In the genomic region with DNA sequence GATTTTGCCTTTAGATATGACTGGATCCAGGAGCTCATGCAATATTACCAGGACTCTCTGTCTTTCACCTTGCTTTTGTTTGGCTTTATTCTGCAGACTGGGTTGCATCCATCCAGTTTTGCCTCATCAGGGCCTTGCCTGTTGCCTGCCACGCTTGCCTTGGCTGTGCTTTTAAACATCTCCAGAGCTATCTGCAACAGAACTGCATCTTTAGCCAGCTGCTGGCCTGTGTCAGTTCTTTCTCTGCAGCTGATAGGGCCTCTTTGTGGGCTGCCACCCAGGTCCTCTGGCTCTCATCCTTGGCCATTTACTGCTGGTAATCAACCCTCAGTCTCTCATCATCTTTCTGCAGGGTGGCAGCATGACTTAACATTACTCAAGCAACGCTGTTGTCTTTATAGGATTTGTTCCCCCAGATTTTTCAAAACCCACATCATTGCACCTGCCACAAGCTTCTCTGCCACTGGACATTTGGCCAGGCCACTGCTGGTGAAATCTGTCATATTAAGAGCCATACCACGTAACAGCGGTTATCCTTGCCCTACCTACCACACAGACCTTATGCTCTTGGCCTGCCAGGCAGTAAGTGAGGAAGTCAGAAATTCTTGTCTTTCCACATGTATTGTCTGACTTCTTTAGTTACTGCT, we compare ENCODE assay signal across 13 cellular contexts. TPM values are rescaled to one million over a fixed set of nuclear protein-coding genes. Genes with fewer than 3 reads are reported as not detected.
A peak's percentile ranks its signal among the peaks of the same experiment; 100 is the strongest.
DNase-seq lines count a peak whose midpoint lies in the region; ATAC-seq and TF ChIP-seq lines count a peak whose summit lies in the region.
"Had no signal": no experiment of that assay in that cellular context is flagged by ENCODE, and none has a peak within 500 bp of the region (broad histone marks: within the 10 kb centered on the region; RNA-seq: fewer than 3 reads in every experiment).

No MANE protein-coding gene starts in this region.

- TF ChIP-seq CTCF in gastroesophageal sphincter (IDR thresholded peaks at IDR 0.05): no peak
- TF ChIP-seq CTCF in osteocyte (IDR thresholded peaks at IDR 0.05): no peak

- H3K27me3 Mint-ChIP-seq in osteocyte (ENCODE audit: unreplicated experiment): peaks cover 7% of the 10 kb centered on the region

- DNase-seq in left ventricle myocardium superior: no peak
- DNase-seq in cardiac septum (ENCODE audit: low spot score): no peak
- DNase-seq in osteocyte (ENCODE audit: extremely low spot score, unreplicated experiment): peak; percentile 32
- DNase-seq: ACHN; CD4-positive, CD25-positive, alpha-beta regulatory T cell; GM23248 had no signal

- 73 to 85% methylated on average over 3 to 4 of the region's 4 CpGs for WGBS in gastroesophageal sphincter (ENCODE audit: low coverage in 1 of 2), 2 donors

- H3K4me1 ChIP-seq in gastroesophageal sphincter: no peaks in the 10 kb centered on the region

- TF ChIP-seq POLR2A in gastroesophageal sphincter (IDR thresholded peaks at IDR 0.05): no peak

- H3K4me3 Mint-ChIP-seq in osteocyte (ENCODE audit: unreplicated experiment): no peak overlapping the region
- H3K4me3 Mint-ChIP-seq: CD4-positive, CD25-positive, alpha-beta regulatory T cell had no signal

- H3K27ac Mint-ChIP-seq in osteocyte (ENCODE audit: unreplicated experiment): no peak overlapping the region
- H3K27ac Mint-ChIP-seq: CD4-positive, CD25-positive, alpha-beta regulatory T cell had no signal

- no peaks in the 10 kb centered on the region for H3K36me3 Mint-ChIP-seq in osteocyte (ENCODE audit: unreplicated experiment)
- H3K36me3 Mint-ChIP-seq: CD4-positive, CD25-positive, alpha-beta regulatory T cell had no signal

- ATAC-seq in left ventricle myocardium superior (peak; percentile 26), gastroesophageal sphincter (peak; percentile 34), HG02610 (IDR thresholded peaks at IDR 0.05; ENCODE audit: unreplicated experiment) (no peak), HG03108 (IDR thresholded peaks at IDR 0.05; ENCODE audit: unreplicated experiment) (no peak), HG03442 (IDR thresholded peaks at IDR 0.05; ENCODE audit: unreplicated experiment) (no peak)
- ATAC-seq: HCT116, HepG2 had no signal

- no peaks in the 10 kb centered on the region for H3K9me3 ChIP-seq in gastroesophageal sphincter

- no peak overlapping the region for H3K27ac ChIP-seq in gastroesophageal sphincter
- H3K27ac ChIP-seq: BLaER1 treated with 17β-estradiol and CSF1 and Interleukin-3, amounts not matched to agents 10 nM and 100 nM; GM23248 had no signal

- H3K9me3 Mint-ChIP-seq in osteocyte (ENCODE audit: unreplicated experiment): no peaks in the 10 kb centered on the region

- no peak for TF ChIP-seq EP300 in gastroesophageal sphincter (IDR thresholded peaks at IDR 0.05)

- no peaks in the 10 kb centered on the region for H3K4me1 Mint-ChIP-seq in osteocyte (ENCODE audit: unreplicated experiment)
- H3K4me1 Mint-ChIP-seq: CD4-positive, CD25-positive, alpha-beta regulatory T cell had no signal

- H3K27me3 ChIP-seq in gastroesophageal sphincter: no peaks in the 10 kb centered on the region
- H3K27me3 ChIP-seq: BLaER1 treated with 17β-estradiol and CSF1 and Interleukin-3, amounts not matched to agents 10 nM and 100 nM had no signal

- H3K36me3 ChIP-seq in gastroesophageal sphincter: no peaks in the 10 kb centered on the region
- H3K36me3 ChIP-seq: BLaER1 treated with 17β-estradiol and CSF1 and Interleukin-3, amounts not matched to agents 10 nM and 100 nM had no signal

- no peak overlapping the region for H3K4me3 ChIP-seq in gastroesophageal sphincter
- H3K4me3 ChIP-seq: BLaER1 treated with 17β-estradiol and CSF1 and Interleukin-3, amounts not matched to agents 10 nM and 100 nM; GM23248 had no signal

- intact Hi-C loops in left ventricle myocardium superior (cut with micrococcal nuclease) (no loop called here), cardiac septum (cut with DNase I) (no loop called here)

RNA-seq across cellular contexts. Expression of gene HUNK, which starts 24.4 kb away (rescaled TPM):
- total RNA-seq in left ventricle myocardium superior (0.40 TPM), cardiac septum (0.73 TPM), gastroesophageal sphincter (1 to 10 TPM in 2 of 4 donors, under 1 TPM in 2; 0.47 to 1.7 (median 0.81) TPM), osteocyte (0.83 and 1.8 TPM in 2 replicates)
- total RNA-seq: CD4-positive, CD25-positive, alpha-beta regulatory T cell had no signal

Comparison
In these comparisons a context has a peak if more than half of its experiments do, and no peak if none do; other contexts are left out.
1. ATAC-seq: peak in left ventricle myocardium superior (single experiment) and gastroesophageal sphincter (single experiment); none in HG02610 (single experiment), HG03108 (single experiment) and HG03442 (single experiment).